Comparison of ENCODE assay signal across 2 cellular contexts in genomic region chr10:122171270-122171669, GRCh38.
TF ChIP-seq lines count a peak whose summit lies in the region.

No MANE protein-coding gene starts in this region.

TF ChIP-seq in IMR-90, 13 proteins besides CTCF, POLR2A, EP300 and RAD21 (continued from another document):
- TF ChIP-seq NFE2L2 (IDR thresholded peaks at IDR 0.05; ENCODE audit: low read depth, low read length) = no peak
- TF ChIP-seq RCOR1 (IDR thresholded peaks at IDR 0.05; ENCODE audit: insufficient replicate concordance, low read length) = no peak
- no peak for TF ChIP-seq RFX5 (IDR thresholded peaks at IDR 0.05; ENCODE audit: low read depth, low read length)
- TF ChIP-seq MAZ (IDR thresholded peaks at IDR 0.05; ENCODE audit: borderline replicate concordance, low read depth, low read length) = no peak
- no peak for TF ChIP-seq MXI1 (IDR thresholded peaks at IDR 0.05; ENCODE audit: borderline replicate concordance, low read depth, low read length)
- TF ChIP-seq FOS (IDR thresholded peaks at IDR 0.05; ENCODE audit: low read depth, low read length) = no peak
- no peak for TF ChIP-seq BHLHE40 (IDR thresholded peaks at IDR 0.05; ENCODE audit: low read depth, low read length)
- no peak for TF ChIP-seq MAFK (IDR thresholded peaks at IDR 0.05; ENCODE audit: low read depth, low read length)
- no peak for TF ChIP-seq ELK1 (IDR thresholded peaks at IDR 0.05; ENCODE audit: borderline replicate concordance, low read depth, low read length)
- no peak for TF ChIP-seq SMC3 (IDR thresholded peaks at IDR 0.05; ENCODE audit: low read depth, low read length)
- no peak for TF ChIP-seq CHD1 (IDR thresholded peaks at IDR 0.05; ENCODE audit: low read depth, low read length)
- TF ChIP-seq USF2 (IDR thresholded peaks at IDR 0.05; ENCODE audit: low read depth, low read length) = no peak

TF ChIP-seq in neural cell, 6 proteins besides CTCF, POLR2A, EP300 and RAD21:
- TF ChIP-seq MXI1 (conservative IDR thresholded peaks at IDR 0.05; ENCODE audit: poor library complexity, severe bottlenecking) = no peak
- TF ChIP-seq TAF1 (IDR thresholded peaks at IDR 0.05; ENCODE audit: low read depth) = no peak
- TF ChIP-seq POLR2AphosphoS5 (IDR thresholded peaks at IDR 0.05) = no peak
- TF ChIP-seq REST (IDR thresholded peaks at IDR 0.05; ENCODE audit: borderline replicate concordance) = no peak
- TF ChIP-seq SMC3 (conservative IDR thresholded peaks at IDR 0.05; ENCODE audit: poor library complexity) = no peak
- TF ChIP-seq EZH2 (IDR thresholded peaks at IDR 0.05; ENCODE audit: borderline replicate concordance, insufficient read depth, low read length, poor library complexity, severe bottlenecking) = no peak
